ENCODE assay signal across 8 cellular contexts in the genomic region with DNA sequence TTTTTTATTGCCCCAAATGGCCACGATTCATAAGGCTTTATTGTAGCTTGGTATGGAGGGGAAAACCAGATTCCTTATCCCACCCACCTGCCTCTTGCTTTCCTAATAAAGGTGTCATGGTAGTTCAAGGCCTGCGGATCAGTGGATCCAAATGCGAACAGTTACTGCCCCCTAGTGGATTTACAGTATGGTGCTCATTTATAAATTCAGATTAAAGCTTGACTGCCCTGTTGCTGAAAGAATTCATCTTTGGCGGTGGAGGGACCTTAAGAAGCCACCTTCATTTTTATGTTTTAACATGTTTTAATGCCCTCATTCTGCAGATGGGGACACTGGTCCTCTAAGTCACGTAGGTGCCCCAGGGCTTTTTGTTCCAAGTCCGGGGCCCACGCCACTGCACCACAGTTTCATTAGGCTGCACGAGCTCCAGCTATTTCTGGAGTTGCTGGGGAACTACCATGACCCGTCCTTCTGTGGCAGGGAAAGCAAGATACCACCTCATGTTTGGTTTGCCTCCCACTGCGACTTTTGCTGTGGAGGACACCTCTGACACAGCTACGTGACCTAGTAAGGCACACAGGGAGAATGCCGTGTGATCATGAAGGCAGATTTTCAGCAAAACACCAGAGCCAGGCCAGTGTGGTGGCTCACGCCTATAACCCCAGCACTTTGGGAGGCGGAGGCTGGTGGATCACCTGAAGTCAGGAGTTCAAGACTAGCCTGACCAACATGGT. TPM values are rescaled to one million over a fixed set of nuclear protein-coding genes. Genes with fewer than 3 reads are reported as not detected.
A peak's percentile ranks its signal among the peaks of the same experiment; 100 is the strongest.
DNase-seq lines count a peak whose midpoint lies in the region; ATAC-seq and TF ChIP-seq lines count a peak whose summit lies in the region.

No MANE protein-coding gene starts in this region.

- H3K4me3 ChIP-seq in Karpas-422 (ENCODE audit: low read length), result no peak overlapping the region
- H3K4me3 ChIP-seq in Panc1 (ENCODE audit: low read depth in 2 of 2, low read length in 2 of 2), result no peak overlapping the region
- no peak overlapping the region for H3K4me3 ChIP-seq in upper lobe of left lung

- no peaks in the 10 kb centered on the region for H3K9me2 ChIP-seq in Karpas-422 (replicated peaks; ENCODE audit: insufficient read depth, low read length)

- H3K36me3 ChIP-seq in Karpas-422 (ENCODE audit: insufficient read depth, low read length) (no peaks in the 10 kb centered on the region), Panc1 (ENCODE audit: control insufficient read depth, insufficient read depth, low read length) (no peaks in the 10 kb centered on the region), upper lobe of left lung (no peaks in the 10 kb centered on the region)

- no peaks in the 10 kb centered on the region for H3K27me3 ChIP-seq in Karpas-422 (ENCODE audit: low read length)
- H3K27me3 ChIP-seq in Panc1 (ENCODE audit: control insufficient read depth, insufficient read depth, low read length), result no peaks in the 10 kb centered on the region
- no peaks in the 10 kb centered on the region for H3K27me3 ChIP-seq in upper lobe of left lung

- H4K20me1 ChIP-seq in Karpas-422 (ENCODE audit: insufficient read depth, low read depth, low read length), result no peaks in the 10 kb centered on the region

- ATAC-seq in Panc1 (peak; percentile 83), left lobe of liver (peak; percentile 86), upper lobe of left lung (ENCODE audit: low FRiP score in 2 of 2) (peak in 1 of 2 donors; percentile 65), GM18517 (IDR thresholded peaks at IDR 0.05; ENCODE audit: unreplicated experiment) (no peak)

- H3K79me2 ChIP-seq in Karpas-422 (ENCODE audit: low read length), result no peaks in the 10 kb centered on the region

- H3K4me2 ChIP-seq in Karpas-422 (ENCODE audit: low read depth, low read length, poor library complexity, severe bottlenecking), result no peak overlapping the region

- H3K9me3 ChIP-seq in Karpas-422 (ENCODE audit: low read length) (no peaks in the 10 kb centered on the region), Panc1 (ENCODE audit: control insufficient read depth, insufficient read depth, low read depth, low read length) (no peaks in the 10 kb centered on the region), upper lobe of left lung (no peaks in the 10 kb centered on the region)

- peak; percentile 28 to 33 for DNase-seq in activated T-cell treated with anti-CD3 and anti-CD28 coated beads, Interleukin-2, amount 50 U/mL, for 48 hours
- no peak for DNase-seq in activated T-cell treated with anti-CD3 and anti-CD28 coated beads for 4 hours
- peak; percentile 85 for DNase-seq in Karpas-422
- DNase-seq in Panc1 (ENCODE audit: low read depth, low spot score), result peak; percentile 52
- DNase-seq in central memory CD4-positive, alpha-beta T cell, result peak; percentile 64
- no peak for DNase-seq in left lobe of liver (ENCODE audit: low spot score)
- DNase-seq in upper lobe of left lung, result peak in 1 of 2 donors; percentile 35

- POLR2A ChIA-PET in Panc1 (lab: Charles Lee), result interaction anchor here (0.7 kb wide), 1 partner anchor 64 kb away, joined by 3 read pairs; no protein-coding TSS in a partner anchor

- peaks cover 2% of the 10 kb centered on the region; the same call in 1 of the 2 replicates for H3K4me1 ChIP-seq in Karpas-422 (ENCODE audit: low read length)
- peaks cover 6% of the 10 kb centered on the region; the same call in 1 of the 2 replicates for H3K4me1 ChIP-seq in Panc1 (ENCODE audit: control insufficient read depth, insufficient read depth, low read length)
- H3K4me1 ChIP-seq in upper lobe of left lung, result peaks cover 6 to 27% (median 13%) of the 10 kb centered on the region in 4 donors

- H3K27ac ChIP-seq in Karpas-422 (ENCODE audit: low read length) (no peak overlapping the region), Panc1 (ENCODE audit: low read length) (no peak overlapping the region), upper lobe of left lung (no peak overlapping the region)

- no peak overlapping the region for H3K9ac ChIP-seq in Karpas-422 (ENCODE audit: low read length)

- TF ChIP-seq POLR2A in upper lobe of left lung (IDR thresholded peaks at IDR 0.05), result no peak

- CTCF ChIA-PET in Panc1 (lab: Charles Lee), result interaction anchor here (0.5 to 3.8 kb wide), 16 partner anchors 17 to 1010 kb away, joined by 3 to 36 read pairs (median 6); no protein-coding TSS in a partner anchor

- intact Hi-C loops in Panc1 (cut with micrococcal nuclease; ENCODE audit: unreplicated experiment), result loop anchor here (2.0 kb wide), 1 partner anchor 209 kb away; no protein-coding TSS in a partner anchor

- H2AFZ ChIP-seq in Karpas-422 (ENCODE audit: low read length), result no peak overlapping the region

- in situ Hi-C loops in Panc1 (cut with HindIII; ENCODE audit: low pct_unique_long_range_greater_than_20kb, low sequenced_read_pairs), result no loop called here

- BruUV-seq in Panc1 (replicated peaks; lab: Mats Ljungman, UMichigan), result no TSS peak

- no peak for TF ChIP-seq EP300 in upper lobe of left lung (IDR thresholded peaks at IDR 0.05)

- peak; percentile 87 for TF ChIP-seq CTCF in Panc1 (IDR thresholded peaks at IDR 0.05)
- peak; percentile 67 to 85 (median 81) for TF ChIP-seq CTCF in upper lobe of left lung (IDR thresholded peaks at IDR 0.05)

- WGBS in upper lobe of left lung, 2 donors, result 46% methylated on average over 10 to 14 of the region's 14 CpGs

RNA-seq across cellular contexts. Expression of a gene that starts 15.6 kb away (rescaled TPM):
- total RNA-seq in Karpas-422 (2014; rRNA removed; shearing (Covaris generic); ENCODE audit: low replicate concordance), result 36.8 and 48.8 TPM in 2 replicates
- total RNA-seq in Panc1 (2021; ENCODE audit: unreplicated experiment) (81.5 TPM), left lobe of liver (7.3 TPM), upper lobe of left lung (10 to 100 TPM; 11.9 to 44.0 (median 19.7) TPM)
- 35.1 TPM for polyA plus RNA-seq in Panc1 (2012; ENCODE audit: insufficient read length)

Comparison
In these comparisons a context has a peak if more than half of its experiments do, and no peak if none do; other contexts are left out.
1. DNase-seq: peak in activated T-cell treated with anti-CD3 and anti-CD28 coated beads, Interleukin-2, amount 50 U/mL, for 48 hours (2 of 2), Karpas-422 (single experiment), Panc1 (single experiment) and central memory CD4-positive, alpha-beta T cell (single experiment); none in activated T-cell treated with anti-CD3 and anti-CD28 coated beads for 4 hours (single experiment) and left lobe of liver (single experiment).